ENCODE assay signal across 8 cellular contexts in genomic region chr9:38017149-38017884, GRCh38. TPM values are rescaled to one million over a fixed set of nuclear protein-coding genes. Genes with fewer than 3 reads are reported as not detected.
DNase-seq lines count a peak whose midpoint lies in the region; ATAC-seq and TF ChIP-seq lines count a peak whose summit lies in the region.

No MANE protein-coding gene starts in this region.

- H3K36me3 Mint-ChIP-seq in activated T-helper 17 cell treated with anti-CD3 and anti-CD28 coated beads, Interleukin-2, amount 50 U/mL, for 72 hours (ENCODE audit: low read depth), result no peaks in the 10 kb centered on the region

- no peaks in the 10 kb centered on the region for H3K4me1 Mint-ChIP-seq in activated T-helper 17 cell treated with anti-CD3 and anti-CD28 coated beads, Interleukin-2, amount 50 U/mL, for 72 hours

- H3K4me3 ChIP-seq in HFF-Myc (replicated peaks; ENCODE audit: low read depth, low read length) (no peak overlapping the region), cardiac fibroblast (replicated peaks in 1 of 2; ENCODE audit: low read depth in 2 of 2, low read length in 2 of 2) (no peak overlapping the region), skin epidermis (no peak overlapping the region)

- TF ChIP-seq CTCF in HFF-Myc (IDR thresholded peaks at IDR 0.05; ENCODE audit: low read depth, low read length, missing control alignments) (peak; percentile 16), cardiac fibroblast (IDR thresholded peaks at IDR 0.05; ENCODE audit: low read depth, low read length) (no peak)

- no peak overlapping the region for H3K4me3 Mint-ChIP-seq in activated T-helper 17 cell treated with anti-CD3 and anti-CD28 coated beads, Interleukin-2, amount 50 U/mL, for 72 hours

- peaks cover 8% of the 10 kb centered on the region for H3K27me3 Mint-ChIP-seq in activated T-helper 17 cell treated with anti-CD3 and anti-CD28 coated beads, Interleukin-2, amount 50 U/mL, for 72 hours

- ATAC-seq in GM21825 (IDR thresholded peaks at IDR 0.05; ENCODE audit: unreplicated experiment) (no peak), GM19351 (IDR thresholded peaks at IDR 0.05; ENCODE audit: unreplicated experiment) (no peak)
- ATAC-seq in activated T-helper 17 cell treated with anti-CD3 and anti-CD28 coated beads, Interleukin-2, amount 50 U/mL, for 72 hours (replicated peaks), result no peak

- no peaks in the 10 kb centered on the region for H3K9me3 Mint-ChIP-seq in activated T-helper 17 cell treated with anti-CD3 and anti-CD28 coated beads, Interleukin-2, amount 50 U/mL, for 72 hours

- no peak for DNase-seq in HFF-Myc (ENCODE audit: extremely low read depth, low read depth)
- peak; percentile 48 to 72 for DNase-seq in cardiac fibroblast (ENCODE audit: low read depth in 2 of 2)
- peak; percentile 79 for DNase-seq in inferior parietal cortex (ENCODE audit: extremely low spot score)
- no peak for DNase-seq in DMS53 (lab: John Stamatoyannopoulos, UW)

- H3K27ac ChIP-seq in skin epidermis, result peak overlapping the region in 14 of 21 experiments; percentile 6 to 74 (median 40)

- H3K27ac Mint-ChIP-seq in activated T-helper 17 cell treated with anti-CD3 and anti-CD28 coated beads, Interleukin-2, amount 50 U/mL, for 72 hours, result no peak overlapping the region

RNA-seq across cellular contexts. Expression of gene SHB, which starts 51.7 kb away (rescaled TPM):
- total RNA-seq in activated T-helper 17 cell treated with anti-CD3 and anti-CD28 coated beads, Interleukin-2, amount 50 U/mL, for 72 hours, result 1 to 10 TPM in 1 of 2 donors, under 1 TPM in 1; 0.95 to 1.7 TPM

Comparison
In these comparisons a context has a peak if more than half of its experiments do, and no peak if none do; other contexts are left out.
1. DNase-seq: peak in cardiac fibroblast (2 of 2) and inferior parietal cortex (single experiment); none in HFF-Myc (single experiment) and DMS53 (single experiment).